ENCODE assay signal across 24 cellular contexts in genomic region chr9:112295174-112295573, GRCh38.
"Had no signal": no experiment of that assay in that cellular context is flagged by ENCODE, and none has a peak within 500 bp of the region (broad histone marks: within the 10 kb centered on the region; RNA-seq: fewer than 3 reads in every experiment).

No MANE protein-coding gene starts in this region.

- H3K4me1 ChIP-seq: neural progenitor cell had no signal

- DNase-seq: activated B cell treated with CpG ODN at 0.5 μM for 24 hours; activated CD4-positive, alpha-beta T cell treated with anti-CD3 and anti-CD28 coated beads, Interleukin-2, amount 50 U/mL, for 1 hour; activated CD8-positive, alpha-beta memory T cell treated with anti-CD3 and anti-CD28 coated beads, Interleukin-2, amount 10 ng/mL, durations not matched to agents 7 days and 5 days; activated CD8-positive, alpha-beta T cell treated with anti-CD3 and anti-CD28 coated beads for 36 hours; activated naive CD4-positive, alpha-beta T cell treated with Interleukin-2 at 50 U/mL for 16 hours; activated T-cell treated with anti-CD3 and anti-CD28 coated beads for 4 hours; activated T-cell treated with anti-CD3 and anti-CD28 coated beads, Interleukin-2, amount 50 U/mL, for 72 hours; anterior cingulate cortex; dermis blood vessel endothelial cell; effector CD4-positive, alpha-beta T cell; esophagus squamous epithelium; foreskin melanocyte; heart right ventricle; natural killer cell; occipital lobe; right cardiac atrium; spleen; stimulated activated naive CD4-positive, alpha-beta T cell; T-helper 2 cell had no signal

- H3K27me3 ChIP-seq: esophagus squamous epithelium, heart right ventricle, neural progenitor cell, spleen, tibial nerve had no signal

- H3K27ac Mint-ChIP-seq: activated B cell treated with CpG ODN at 0.5 μM for 24 hours; activated CD8-positive, alpha-beta memory T cell treated with anti-CD3 and anti-CD28 coated beads, Interleukin-2, amount 10 ng/mL, durations not matched to agents 7 days and 5 days; activated CD8-positive, alpha-beta T cell treated with anti-CD3 and anti-CD28 coated beads for 36 hours; activated naive CD8-positive, alpha-beta T cell; activated T-cell treated with anti-CD3 and anti-CD28 coated beads, Interleukin-2, amount 50 U/mL, for 72 hours; memory B cell; natural killer cell; neural progenitor cell had no signal

- H3K9me3 Mint-ChIP-seq: activated CD8-positive, alpha-beta T cell treated with anti-CD3 and anti-CD28 coated beads for 36 hours; natural killer cell had no signal

- H3K9me3 ChIP-seq: esophagus squamous epithelium, heart right ventricle, spleen, tibial nerve had no signal

- H3K27ac ChIP-seq: epithelial cell of prostate, esophagus squamous epithelium, heart right ventricle, neural progenitor cell, spleen, tibial nerve had no signal

- H3K4me3 ChIP-seq: esophagus squamous epithelium, heart right ventricle, neural progenitor cell, spleen, tibial nerve had no signal

- H3K27me3 Mint-ChIP-seq: activated B cell treated with CpG ODN at 0.5 μM for 24 hours; activated CD8-positive, alpha-beta memory T cell treated with anti-CD3 and anti-CD28 coated beads, Interleukin-2, amount 10 ng/mL, durations not matched to agents 7 days and 5 days; activated CD8-positive, alpha-beta T cell treated with anti-CD3 and anti-CD28 coated beads for 36 hours; activated naive CD8-positive, alpha-beta T cell; memory B cell had no signal

- H3K4me3 Mint-ChIP-seq: activated B cell treated with CpG ODN at 0.5 μM for 24 hours; activated CD8-positive, alpha-beta memory T cell treated with anti-CD3 and anti-CD28 coated beads, Interleukin-2, amount 10 ng/mL, durations not matched to agents 7 days and 5 days; activated CD8-positive, alpha-beta T cell treated with anti-CD3 and anti-CD28 coated beads for 36 hours; activated naive CD8-positive, alpha-beta T cell; activated T-cell treated with anti-CD3 and anti-CD28 coated beads, Interleukin-2, amount 50 U/mL, for 72 hours; memory B cell; natural killer cell; neural progenitor cell had no signal

- ATAC-seq: activated CD8-positive, alpha-beta memory T cell treated with anti-CD3 and anti-CD28 coated beads, Interleukin-2, amount 10 ng/mL, durations not matched to agents 7 days and 5 days; activated CD8-positive, alpha-beta T cell treated with anti-CD3 and anti-CD28 coated beads for 36 hours; activated T-cell treated with anti-CD3 and anti-CD28 coated beads, Interleukin-2, amount 50 U/mL, for 72 hours; heart right ventricle; natural killer cell; right cardiac atrium had no signal
